ENCODE assay signal across 7 cellular contexts in the genomic region with DNA sequence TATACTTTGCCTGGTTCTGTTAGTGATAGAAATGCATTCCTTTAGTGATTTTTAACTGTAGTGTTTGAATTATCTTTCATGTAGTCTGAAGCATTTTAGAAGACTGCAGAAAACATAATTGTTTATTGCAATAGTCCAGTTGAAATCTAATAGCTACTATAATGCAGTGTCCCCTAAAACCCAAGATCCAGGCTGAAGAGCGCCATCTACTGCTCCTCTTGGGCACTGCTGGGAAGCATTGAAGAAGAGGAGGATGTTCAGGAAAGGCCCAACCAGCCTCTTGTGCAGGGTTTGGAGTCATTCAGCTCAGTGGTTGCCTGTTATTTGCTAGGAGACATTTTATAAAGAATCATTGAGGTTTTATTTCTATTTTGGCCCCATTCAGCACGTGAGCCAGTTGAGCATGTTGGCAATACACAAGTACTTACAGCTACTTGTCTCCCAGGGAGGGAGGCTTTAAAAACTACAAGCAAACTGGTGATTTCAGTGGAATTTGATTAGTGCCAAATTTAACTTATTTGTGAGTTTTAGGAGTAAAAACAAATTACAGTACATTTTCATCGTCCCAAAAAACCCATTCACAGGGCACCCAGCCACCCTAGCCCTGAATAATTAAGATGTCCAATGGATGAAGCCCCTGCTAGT.
DNase-seq lines count a peak whose midpoint lies in the region; ATAC-seq and TF ChIP-seq lines count a peak whose summit lies in the region.

No MANE protein-coding gene starts in this region.

- H3K27me3 ChIP-seq in brain microvascular endothelial cell (replicated peaks) = no peaks in the 10 kb centered on the region

- peaks cover 4% of the 10 kb centered on the region for H3K36me3 ChIP-seq in brain microvascular endothelial cell (replicated peaks)

- H3K4me3 ChIP-seq in GM12865 (ENCODE audit: low read depth, low read length) (no peak overlapping the region), brain microvascular endothelial cell (ENCODE audit: low read depth, low read length) (no peak overlapping the region)

- in situ Hi-C loops in brain microvascular endothelial cell (cut with HindIII; ENCODE audit: low pct_ligation_motif_present, low sequenced_read_pairs) = no loop called here

- ATAC-seq in HG03175 (IDR thresholded peaks at IDR 0.05; ENCODE audit: unreplicated experiment) = no peak

- DNase-seq in GM12865 (ENCODE audit: low read depth) = peak; percentile 63
- DNase-seq in NCI-H128 (lab: John Stamatoyannopoulos, UW; ENCODE audit: unreplicated experiment) = peak; percentile 14
- peak; percentile 73 for DNase-seq in UCSD-AML1 (lab: John Stamatoyannopoulos, UW; ENCODE audit: unreplicated experiment)
- DNase-seq in brain microvascular endothelial cell = peak; percentile 72
- peak; percentile 81 for DNase-seq in iPS-NIHi7 (ENCODE audit: extremely low spot score)
- peak; percentile 22 to 48 for DNase-seq in stimulated activated CD4-positive, alpha-beta T cell treated with anti-CD3 and anti-CD28 coated beads, Interleukin-15, amount 100 ng/mL, for 1 hour (ENCODE audit: low read depth in 1 of 2, low spot score in 1 of 2)

- no peak overlapping the region for H3K27ac ChIP-seq in brain microvascular endothelial cell

- TF ChIP-seq CTCF in GM12865 (IDR thresholded peaks at IDR 0.05; ENCODE audit: insufficient read depth, low read depth, low read length, missing control alignments) = peak; percentile 94
- TF ChIP-seq CTCF in brain microvascular endothelial cell (IDR thresholded peaks at IDR 0.05; ENCODE audit: low read depth, low read length, missing control alignments) = peak; percentile 100

Comparison
In these comparisons a context has a peak if more than half of its experiments do, and no peak if none do; other contexts are left out.
1. DNase-seq: peak in every context shown above with its lines; median percentile 81 in iPS-NIHi7; 73 in UCSD-AML1; 72 in brain microvascular endothelial cell; 63 in GM12865; 35 in stimulated activated CD4-positive, alpha-beta T cell treated with anti-CD3 and anti-CD28 coated beads, Interleukin-15, amount 100 ng/mL, for 1 hour; 14 in NCI-H128.